Comparison of ENCODE assay signal across 22 cellular contexts in the genomic region with DNA sequence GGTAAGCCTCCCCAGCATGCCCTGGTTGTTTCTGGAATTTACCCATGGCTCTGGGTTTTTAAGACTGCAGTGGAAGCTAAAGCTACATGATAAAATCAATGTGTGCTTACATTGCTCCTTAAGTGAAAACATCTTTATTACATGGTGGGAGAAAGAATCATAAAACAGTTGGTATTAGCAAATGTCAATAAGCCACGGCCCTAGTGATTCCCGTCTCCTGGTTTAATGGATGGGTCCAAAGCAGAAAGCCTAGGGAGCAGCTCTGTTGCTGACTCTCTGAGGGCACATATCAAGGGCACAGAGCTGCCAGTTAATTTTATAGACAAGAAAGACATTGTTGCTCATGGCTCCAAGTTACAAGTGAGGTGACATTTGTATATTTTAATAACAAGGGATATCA.
"Had no signal": no experiment of that assay in that cellular context is flagged by ENCODE, and none has a peak within 500 bp of the region (broad histone marks: within the 10 kb centered on the region; RNA-seq: fewer than 3 reads in every experiment).

No MANE protein-coding gene starts in this region.

- H3K36me3 ChIP-seq: colonic mucosa, esophagus squamous epithelium, gastrocnemius medialis, heart right ventricle, left lung, lower lobe of right lung had no signal

- ATAC-seq: esophagus mucosa; gastrocnemius medialis; heart right ventricle; left cardiac atrium; left lung; left ventricle myocardium superior; lower lobe of right lung; mucosa of descending colon; naive thymus-derived CD8-positive, alpha-beta T cell had no signal

- H3K4me3 ChIP-seq: colonic mucosa, esophagus squamous epithelium, gastrocnemius medialis, heart right ventricle, left lung, lower lobe of right lung, mucosa of descending colon had no signal

- H3K27ac ChIP-seq: colonic mucosa, epithelial cell of prostate, esophagus squamous epithelium, gastrocnemius medialis, heart right ventricle, left lung, lower lobe of right lung had no signal

- H3K4me1 ChIP-seq: colonic mucosa, esophagus squamous epithelium, gastrocnemius medialis, heart right ventricle, left lung, lower lobe of right lung had no signal

- H3K9me3 ChIP-seq: colonic mucosa, esophagus squamous epithelium, gastrocnemius medialis, lower lobe of right lung, mucosa of descending colon had no signal

- DNase-seq: colonic mucosa; cortex of kidney; effector CD8-positive, alpha-beta T cell; erythroblast; esophagus squamous epithelium; foreskin fibroblast; foreskin melanocyte; gastrocnemius medialis; glutamatergic neuron; head of caudate nucleus; heart right ventricle; hippocampal formation; left cardiac atrium; left lung; left ventricle myocardium superior; lower lobe of right lung; mesenchymal stem cell; mucosa of descending colon; naive B cell; naive thymus-derived CD8-positive, alpha-beta T cell had no signal
